In genomic region chr1:145986551-145986950, GRCh38 we compare ENCODE assay signal across 15 cellular contexts. TPM values are rescaled to one million over a fixed set of nuclear protein-coding genes. Genes with fewer than 3 reads are reported as not detected.
A peak's percentile ranks its signal among the peaks of the same experiment; 100 is the strongest.
DNase-seq lines count a peak whose midpoint lies in the region; ATAC-seq and TF ChIP-seq lines count a peak whose summit lies in the region.
"Had no signal": no experiment of that assay in that cellular context is flagged by ENCODE, and none has a peak within 500 bp of the region (broad histone marks: within the 10 kb centered on the region; RNA-seq: fewer than 3 reads in every experiment).

No MANE protein-coding gene starts in this region.

- no peak for TF ChIP-seq POLR2A in thyroid gland (IDR thresholded peaks at IDR 0.05)

- H3K9me3 ChIP-seq in mesodermal cell (ENCODE audit: control insufficient read depth, low read length) (no peaks in the 10 kb centered on the region), thyroid gland (no peaks in the 10 kb centered on the region)
- no peaks in the 10 kb centered on the region for H3K9me3 ChIP-seq in CD8-positive, alpha-beta memory T cell (ENCODE audit: low read length)
- H3K9me3 ChIP-seq: mucosa of descending colon had no signal

- no peak for TF ChIP-seq CTCF in thyroid gland (IDR thresholded peaks at IDR 0.05)

- peak overlapping the region; percentile 75 for H3K27ac ChIP-seq in mesodermal cell (ENCODE audit: low read depth, low read length, severe bottlenecking)
- peak overlapping the region; percentile 71 to 98 (median 96) for H3K27ac ChIP-seq in thyroid gland
- H3K27ac ChIP-seq in CD8-positive, alpha-beta memory T cell (ENCODE audit: low read depth, low read length), result no peak overlapping the region

- no peak overlapping the region for H3K4me3 Mint-ChIP-seq in activated T-cell treated with anti-CD3 and anti-CD28 coated beads, Interleukin-2, amount 50 U/mL, for 72 hours
- H3K4me3 Mint-ChIP-seq in central memory CD8-positive, alpha-beta T cell, result no peak overlapping the region
- H3K4me3 Mint-ChIP-seq in CD8-positive, alpha-beta memory T cell, result no peak overlapping the region
- H3K4me3 Mint-ChIP-seq: activated CD8-positive, alpha-beta memory T cell treated with anti-CD3 and anti-CD28 coated beads, Interleukin-2, amount 10 ng/mL, durations not matched to agents 7 days and 5 days had no signal

- H3K4me1 ChIP-seq in mesodermal cell (ENCODE audit: control insufficient read depth, insufficient read depth, low read length, poor library complexity, severe bottlenecking) (peaks cover 45% of the 10 kb centered on the region), thyroid gland (peaks cover 38 to 81% of the 10 kb centered on the region in 2 donors)
- peaks cover 73% of the 10 kb centered on the region for H3K4me1 ChIP-seq in CD8-positive, alpha-beta memory T cell (ENCODE audit: insufficient read depth, low read length)

- WGBS in mesodermal cell (ENCODE audit: insufficient coverage in 2 of 2), 2 experiments, result 87 to 91% methylated on average over 4 to 5 of the region's 6 CpGs
- 98% methylated on average over 6 of the region's 6 CpGs for WGBS in thyroid gland, 2 donors

- H3K36me3 ChIP-seq in mesodermal cell (ENCODE audit: control insufficient read depth, insufficient read depth, low read length), result no peaks in the 10 kb centered on the region
- no peaks in the 10 kb centered on the region for H3K36me3 ChIP-seq in thyroid gland
- no peaks in the 10 kb centered on the region for H3K36me3 ChIP-seq in CD8-positive, alpha-beta memory T cell (ENCODE audit: insufficient read depth, low read length)

- no peak overlapping the region for H3K27ac Mint-ChIP-seq in activated T-cell treated with anti-CD3 and anti-CD28 coated beads, Interleukin-2, amount 50 U/mL, for 72 hours
- peak overlapping the region; percentile 85 for H3K27ac Mint-ChIP-seq in central memory CD8-positive, alpha-beta T cell (ENCODE audit: low read depth)
- peak overlapping the region in 4 of 8 donors; percentile 48 to 76 (median 70) for H3K27ac Mint-ChIP-seq in CD8-positive, alpha-beta memory T cell
- H3K27ac Mint-ChIP-seq: activated CD8-positive, alpha-beta memory T cell treated with anti-CD3 and anti-CD28 coated beads, Interleukin-2, amount 10 ng/mL, durations not matched to agents 7 days and 5 days had no signal

- POLR2A ChIA-PET in CD8-positive, alpha-beta memory T cell (lab: Charles Lee), result interaction anchor here (1.4 to 4.7 kb wide), 3 partner anchors 11 to 68 kb away, joined by 4 to 49 read pairs (median 4); partner anchors contain the start of genes PEX11B, RBM8A and TXNIP

- H3K4me3 ChIP-seq in mesodermal cell (ENCODE audit: extremely low read depth, insufficient read depth, low read length, poor library complexity, severe bottlenecking), result no peak overlapping the region
- H3K4me3 ChIP-seq in thyroid gland (replicated peaks in 1 of 3), result no peak overlapping the region
- no peak overlapping the region for H3K4me3 ChIP-seq in CD8-positive, alpha-beta memory T cell (ENCODE audit: low read length)
- H3K4me3 ChIP-seq: mucosa of descending colon had no signal

- peaks cover 33% of the 10 kb centered on the region for H3K4me1 Mint-ChIP-seq in activated T-cell treated with anti-CD3 and anti-CD28 coated beads, Interleukin-2, amount 50 U/mL, for 72 hours (ENCODE audit: low read depth)
- peaks cover 72% of the 10 kb centered on the region for H3K4me1 Mint-ChIP-seq in central memory CD8-positive, alpha-beta T cell
- H3K4me1 Mint-ChIP-seq in CD8-positive, alpha-beta memory T cell, result peaks cover 34 to 69% (median 36%) of the 10 kb centered on the region in 3 donors

- CTCF ChIA-PET in CD8-positive, alpha-beta memory T cell (lab: Charles Lee), result no interaction called here

- no peak for ATAC-seq in activated T-cell treated with anti-CD3 and anti-CD28 coated beads, Interleukin-2, amount 50 U/mL, for 72 hours (replicated peaks in 1 of 2)
- no peak for ATAC-seq in central memory CD8-positive, alpha-beta T cell (replicated peaks; ENCODE audit: extremely low read depth, poor library complexity, severe bottlenecking)
- no peak for ATAC-seq in HG03159 (IDR thresholded peaks at IDR 0.05; ENCODE audit: unreplicated experiment)
- ATAC-seq: activated CD8-positive, alpha-beta memory T cell treated with anti-CD3 and anti-CD28 coated beads, Interleukin-2, amount 10 ng/mL, durations not matched to agents 7 days and 5 days had no signal

- no peaks in the 10 kb centered on the region for H3K36me3 Mint-ChIP-seq in activated T-cell treated with anti-CD3 and anti-CD28 coated beads, Interleukin-2, amount 50 U/mL, for 72 hours (ENCODE audit: insufficient read depth in 2 of 2)
- H3K36me3 Mint-ChIP-seq in central memory CD8-positive, alpha-beta T cell (ENCODE audit: insufficient read depth), result peaks cover 7% of the 10 kb centered on the region
- H3K36me3 Mint-ChIP-seq in CD8-positive, alpha-beta memory T cell, result peaks cover 0 to 2% (median 1%) of the 10 kb centered on the region in 3 donors
- H3K36me3 Mint-ChIP-seq: activated CD8-positive, alpha-beta memory T cell treated with anti-CD3 and anti-CD28 coated beads, Interleukin-2, amount 10 ng/mL, durations not matched to agents 7 days and 5 days; activated naive CD4-positive, alpha-beta T cell treated with anti-CD3 and anti-CD28 coated beads, Interleukin-2, amount 50 U/mL, for 24 hours had no signal

- no peaks in the 10 kb centered on the region for H3K9me3 Mint-ChIP-seq in activated T-cell treated with anti-CD3 and anti-CD28 coated beads, Interleukin-2, amount 50 U/mL, for 72 hours
- no peaks in the 10 kb centered on the region for H3K9me3 Mint-ChIP-seq in central memory CD8-positive, alpha-beta T cell
- no peaks in the 10 kb centered on the region for H3K9me3 Mint-ChIP-seq in CD8-positive, alpha-beta memory T cell
- H3K9me3 Mint-ChIP-seq: activated naive CD4-positive, alpha-beta T cell treated with anti-CD3 and anti-CD28 coated beads, Interleukin-2, amount 50 U/mL, for 24 hours had no signal

- no peaks in the 10 kb centered on the region for H3K27me3 Mint-ChIP-seq in activated T-cell treated with anti-CD3 and anti-CD28 coated beads, Interleukin-2, amount 50 U/mL, for 72 hours (ENCODE audit: low read depth)
- no peaks in the 10 kb centered on the region for H3K27me3 Mint-ChIP-seq in central memory CD8-positive, alpha-beta T cell
- no peaks in the 10 kb centered on the region for H3K27me3 Mint-ChIP-seq in CD8-positive, alpha-beta memory T cell
- H3K27me3 Mint-ChIP-seq: activated CD8-positive, alpha-beta memory T cell treated with anti-CD3 and anti-CD28 coated beads, Interleukin-2, amount 10 ng/mL, durations not matched to agents 7 days and 5 days; activated naive CD4-positive, alpha-beta T cell treated with anti-CD3 and anti-CD28 coated beads, Interleukin-2, amount 50 U/mL, for 24 hours had no signal

- no peaks in the 10 kb centered on the region for H3K27me3 ChIP-seq in thyroid gland
- no peaks in the 10 kb centered on the region for H3K27me3 ChIP-seq in CD8-positive, alpha-beta memory T cell (ENCODE audit: insufficient read depth, low read length, poor library complexity, severe bottlenecking)

- intact Hi-C loops in thyroid gland (cut with DNase I), result no loop called here

- DNase-seq in activated T-cell treated with anti-CD3 and anti-CD28 coated beads, Interleukin-2, amount 50 U/mL, for 1 hour, result peak; percentile 8
- no peak for DNase-seq in activated T-cell treated with anti-CD3 and anti-CD28 coated beads, Interleukin-2, amount 50 U/mL, for 72 hours
- DNase-seq in central memory CD8-positive, alpha-beta T cell (ENCODE audit: low spot score in 2 of 2), result no peak
- DNase-seq in thyroid gland (peak in 1 of 2 donors; percentile 1), cerebellum (ENCODE audit: low spot score) (no peak)
- DNase-seq in CD8-positive, alpha-beta memory T cell, result no peak
- DNase-seq: 8988T; activated CD8-positive, alpha-beta memory T cell treated with anti-CD3 and anti-CD28 coated beads, Interleukin-2, amount 10 ng/mL, durations not matched to agents 7 days and 5 days; cortex of kidney; mucosa of descending colon; NCI-H2081; stimulated activated naive CD4-positive, alpha-beta T cell treated with Interleukin-2 at 50 U/mL for 16 hours had no signal

RNA-seq across cellular contexts. Expression of gene TXNIP, which starts 9.8 kb away (rescaled TPM):
- 100 to 1,000 TPM; 141 to 212 TPM for total RNA-seq in activated T-cell treated with anti-CD3 and anti-CD28 coated beads, Interleukin-2, amount 50 U/mL, for 72 hours
- 144 TPM for polyA plus RNA-seq in mesodermal cell (2013, experiment 1 of 2)
- polyA plus RNA-seq in mesodermal cell (2013, experiment 2 of 2), result 135 TPM
- total RNA-seq in thyroid gland, result 1,000 to 10,000 TPM in 2 of 4 donors, 100 to 1,000 TPM in 2; 739 to 2,947 (median 1,128) TPM
- 147 TPM for total RNA-seq in cerebellum
- total RNA-seq in CD8-positive, alpha-beta memory T cell, result 100 to 1,000 TPM; 167 to 170 TPM
- 4,579 TPM for polyA plus RNA-seq in CD8-positive, alpha-beta memory T cell

RNA-seq across cellular contexts. Expression of gene POLR3GL, which starts 22.1 kb away (rescaled TPM):
- 10 to 100 TPM; 32.5 to 36.1 TPM for total RNA-seq in activated T-cell treated with anti-CD3 and anti-CD28 coated beads, Interleukin-2, amount 50 U/mL, for 72 hours
- 28.8 TPM for polyA plus RNA-seq in mesodermal cell (2013, experiment 1 of 2)
- polyA plus RNA-seq in mesodermal cell (2013, experiment 2 of 2), result 30.3 TPM
- total RNA-seq in thyroid gland, result 10 to 100 TPM; 12.5 to 36.4 (median 22.7) TPM
- total RNA-seq in cerebellum, result 5.7 TPM
- 10 to 100 TPM; 21.6 to 22.8 TPM for total RNA-seq in CD8-positive, alpha-beta memory T cell
- 103 TPM for polyA plus RNA-seq in CD8-positive, alpha-beta memory T cell

RNA-seq across cellular contexts. Expression of gene ANKRD34A, which starts 22.2 kb away (rescaled TPM):
- total RNA-seq in activated T-cell treated with anti-CD3 and anti-CD28 coated beads, Interleukin-2, amount 50 U/mL, for 72 hours, result 1 to 10 TPM; 2.6 to 3.6 TPM
- 1.1 TPM for polyA plus RNA-seq in mesodermal cell (2013, experiment 1 of 2)
- 0.71 TPM for polyA plus RNA-seq in mesodermal cell (2013, experiment 2 of 2)
- total RNA-seq in thyroid gland (1 to 10 TPM in 2 of 4 donors, under 1 TPM in 2; 0.13 to 2.0 (median 0.97) TPM), cerebellum (1.1 TPM)
- 1 to 10 TPM; 6.9 to 8.7 TPM for total RNA-seq in CD8-positive, alpha-beta memory T cell
- polyA plus RNA-seq in CD8-positive, alpha-beta memory T cell, result 0.97 TPM

RNA-seq across cellular contexts. Expression of gene LIX1L, which starts 28.7 kb away (rescaled TPM):
- total RNA-seq in activated T-cell treated with anti-CD3 and anti-CD28 coated beads, Interleukin-2, amount 50 U/mL, for 72 hours, result 10 to 100 TPM; 36.9 to 39.5 TPM
- 35.9 TPM for polyA plus RNA-seq in mesodermal cell (2013, experiment 1 of 2)
- 30.4 TPM for polyA plus RNA-seq in mesodermal cell (2013, experiment 2 of 2)
- total RNA-seq in thyroid gland, result 10 to 100 TPM; 18.7 to 26.9 (median 20.3) TPM
- 27.1 TPM for total RNA-seq in cerebellum
- total RNA-seq in CD8-positive, alpha-beta memory T cell, result 10 to 100 TPM; 41.8 to 42.6 TPM
- 33.5 TPM for polyA plus RNA-seq in CD8-positive, alpha-beta memory T cell

RNA-seq across cellular contexts. Expression of gene HJV, which starts 35.0 kb away (rescaled TPM):
- not detected for total RNA-seq in activated T-cell treated with anti-CD3 and anti-CD28 coated beads, Interleukin-2, amount 50 U/mL, for 72 hours
- polyA plus RNA-seq in mesodermal cell (2013, experiment 1 of 2), result not detected
- not detected for polyA plus RNA-seq in mesodermal cell (2013, experiment 2 of 2)
- not detected for total RNA-seq in thyroid gland
- total RNA-seq in cerebellum, result not detected
- not detected for total RNA-seq in CD8-positive, alpha-beta memory T cell
- polyA plus RNA-seq in CD8-positive, alpha-beta memory T cell, result not detected
- total RNA-seq: activated CD8-positive, alpha-beta memory T cell treated with anti-CD3 and anti-CD28 coated beads, Interleukin-2, amount 10 ng/mL, durations not matched to agents 7 days and 5 days; mucosa of descending colon had no signal
